In the genomic region with DNA sequence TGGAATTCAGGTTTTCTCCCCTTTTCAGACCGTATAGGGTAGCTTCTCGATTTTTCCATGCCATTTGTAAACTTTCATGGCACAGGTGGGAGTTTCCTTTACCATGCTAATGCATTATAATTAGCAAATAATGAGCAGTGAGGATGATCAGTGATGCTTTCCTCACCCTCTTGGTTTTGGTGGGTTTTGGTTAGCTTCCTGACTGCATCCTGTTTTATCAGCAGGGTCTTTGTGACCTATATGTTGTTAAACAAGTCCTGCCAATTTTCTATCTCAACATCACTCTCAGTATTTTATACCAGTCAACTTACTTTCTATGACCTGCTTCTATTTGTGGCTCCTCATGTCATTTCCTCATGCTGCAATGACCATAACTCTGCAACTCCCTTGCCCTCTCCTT, we compare ENCODE assay signal across 21 cellular contexts.
DNase-seq lines count a peak whose midpoint lies in the region; ATAC-seq and TF ChIP-seq lines count a peak whose summit lies in the region.
"Had no signal": no experiment of that assay in that cellular context is flagged by ENCODE, and none has a peak within 500 bp of the region (broad histone marks: within the 10 kb centered on the region; RNA-seq: fewer than 3 reads in every experiment).

No MANE protein-coding gene starts in this region.

- TF ChIP-seq CTCF in DND-41 (IDR thresholded peaks at IDR 0.05; ENCODE audit: borderline replicate concordance, extremely low read depth, low read length, poor library complexity, severe bottlenecking) (no peak), OCI-LY1 (IDR thresholded peaks at IDR 0.05; ENCODE audit: low read length) (no peak)

- H2AFZ ChIP-seq in DND-41 (ENCODE audit: low read depth, low read length) (peak overlapping the region; percentile 55), OCI-LY1 (ENCODE audit: low read length) (no peak overlapping the region)

- no peaks in the 10 kb centered on the region for H3F3A ChIP-seq in OCI-LY1 (ENCODE audit: insufficient read depth, low read length)

- H3K9ac ChIP-seq in BLaER1 (no peak overlapping the region), DND-41 (ENCODE audit: low read depth, low read length) (peak overlapping the region; percentile 30), OCI-LY1 (ENCODE audit: low read length) (no peak overlapping the region)
- H3K9ac ChIP-seq: BLaER1 treated with 17β-estradiol and CSF1 and Interleukin-3, amounts not matched to agents 10 nM and 100 nM had no signal

- no peaks in the 10 kb centered on the region for H3K9me3 ChIP-seq in BLaER1
- H3K9me3 ChIP-seq in DND-41 (ENCODE audit: insufficient read depth, low read length, severe bottlenecking): peaks cover 8% of the 10 kb centered on the region
- H3K9me3 ChIP-seq in OCI-LY1 (ENCODE audit: low read length): peaks cover 8% of the 10 kb centered on the region; the same call in 1 of the 2 replicates
- H3K9me3 ChIP-seq: BE2C; BLaER1 treated with 17β-estradiol and CSF1 and Interleukin-3, amounts not matched to agents 10 nM and 100 nM had no signal

- peaks cover 11% of the 10 kb centered on the region for H3K4me1 ChIP-seq in BLaER1
- H3K4me1 ChIP-seq in DND-41 (ENCODE audit: insufficient read depth, low read length): peaks cover 35% of the 10 kb centered on the region
- H3K4me1 ChIP-seq in OCI-LY1 (ENCODE audit: insufficient read depth, low read length, severe bottlenecking): peaks cover 13% of the 10 kb centered on the region
- H3K4me1 ChIP-seq: Caco-2 had no signal

- peak; percentile 73 for ATAC-seq in DND-41 (ENCODE audit: insufficient read depth, low read depth)
- ATAC-seq in GM19463 (IDR thresholded peaks at IDR 0.05; ENCODE audit: unreplicated experiment): no peak
- ATAC-seq in GM21619 (IDR thresholded peaks at IDR 0.05; ENCODE audit: unreplicated experiment): no peak
- ATAC-seq in GM19455 (IDR thresholded peaks at IDR 0.05; ENCODE audit: unreplicated experiment): no peak
- no peak for ATAC-seq in natural killer cell treated with Interleukin-12 subunit alpha and Interleukin-12 subunit beta and Interleukin-15 and Interleukin-18, amount 100 ng/mL, for 72 hours
- ATAC-seq: CD8-positive, alpha-beta T cell; GM12878 had no signal

- no peaks in the 10 kb centered on the region for H3K27me3 Mint-ChIP-seq in natural killer cell treated with Interleukin-12 subunit alpha and Interleukin-12 subunit beta and Interleukin-15 and Interleukin-18, amount 100 ng/mL, for 72 hours
- H3K27me3 Mint-ChIP-seq: CD4-positive, alpha-beta T cell had no signal

- no peaks in the 10 kb centered on the region for H3K4me1 Mint-ChIP-seq in natural killer cell treated with Interleukin-12 subunit alpha and Interleukin-12 subunit beta and Interleukin-15 and Interleukin-18, amount 100 ng/mL, for 72 hours (ENCODE audit: low read depth in 2 of 2)

- no peaks in the 10 kb centered on the region for H3K36me3 ChIP-seq in BLaER1
- no peaks in the 10 kb centered on the region for H3K36me3 ChIP-seq in DND-41 (ENCODE audit: insufficient read depth, low read length)
- H3K36me3 ChIP-seq in OCI-LY1 (ENCODE audit: insufficient read depth, low read length): no peaks in the 10 kb centered on the region
- H3K36me3 ChIP-seq: BE2C; BLaER1 treated with 17β-estradiol and CSF1 and Interleukin-3, amounts not matched to agents 10 nM and 100 nM had no signal

- H3K79me2 ChIP-seq in DND-41 (ENCODE audit: insufficient read depth, low read length) (no peaks in the 10 kb centered on the region), OCI-LY1 (ENCODE audit: insufficient read depth, low read length) (no peaks in the 10 kb centered on the region)

- H3K4me3 Mint-ChIP-seq in natural killer cell treated with Interleukin-12 subunit alpha and Interleukin-12 subunit beta and Interleukin-15 and Interleukin-18, amount 100 ng/mL, for 72 hours: no peak overlapping the region
- H3K4me3 Mint-ChIP-seq: CD4-positive, alpha-beta T cell; CD8-positive, alpha-beta T cell had no signal

- no peaks in the 10 kb centered on the region for H3K9me2 ChIP-seq in OCI-LY1 (ENCODE audit: low read depth, low read length)

- H3K36me3 Mint-ChIP-seq in natural killer cell treated with Interleukin-12 subunit alpha and Interleukin-12 subunit beta and Interleukin-15 and Interleukin-18, amount 100 ng/mL, for 72 hours: peaks cover 20% of the 10 kb centered on the region
- H3K36me3 Mint-ChIP-seq: CD8-positive, alpha-beta T cell had no signal

- H3K9me3 Mint-ChIP-seq in natural killer cell treated with Interleukin-12 subunit alpha and Interleukin-12 subunit beta and Interleukin-15 and Interleukin-18, amount 100 ng/mL, for 72 hours: peaks cover 35% of the 10 kb centered on the region

- H3K4me2 ChIP-seq in BLaER1: peak overlapping the region; percentile 4; the same call in 1 of the 2 replicates
- H3K4me2 ChIP-seq in DND-41 (ENCODE audit: insufficient read depth, low read length): peak overlapping the region; percentile 49
- H3K4me2 ChIP-seq in OCI-LY1 (ENCODE audit: low read length): peak overlapping the region; percentile 21; the same call in 1 of the 2 replicates

- peak; percentile 40 for DNase-seq in DND-41
- DNase-seq in Jurkat, Clone E6-1 (ENCODE audit: low read depth, low spot score): peak; percentile 29
- DNase-seq in natural killer cell treated with Interleukin-12 subunit alpha and Interleukin-12 subunit beta and Interleukin-15 and Interleukin-18, amount 100 ng/mL, for 72 hours (ENCODE audit: low spot score): no peak
- DNase-seq: 8988T; ACHN; BE2C; Caco-2; Calu3; CD4-positive, alpha-beta T cell; CD8-positive, alpha-beta T cell; DMS79 treated with DMSO at 0.1 percent for 48 hours; EL; GDM1 had no signal

- H3K27ac ChIP-seq in BLaER1 (no peak overlapping the region), DND-41 (ENCODE audit: low read length) (peak overlapping the region; percentile 73), OCI-LY1 (ENCODE audit: low read depth, low read length, poor library complexity, severe bottlenecking) (peak overlapping the region; percentile 30)
- H3K27ac ChIP-seq: BLaER1 treated with 17β-estradiol and CSF1 and Interleukin-3, amounts not matched to agents 10 nM and 100 nM; C4-2B had no signal

- no peaks in the 10 kb centered on the region for H3K27me3 ChIP-seq in BLaER1
- H3K27me3 ChIP-seq in DND-41 (ENCODE audit: insufficient read depth, low read length, poor library complexity): no peaks in the 10 kb centered on the region
- H3K27me3 ChIP-seq in OCI-LY1 (ENCODE audit: insufficient read depth, low read length): no peaks in the 10 kb centered on the region
- H3K27me3 ChIP-seq: BE2C; BLaER1 treated with 17β-estradiol and CSF1 and Interleukin-3, amounts not matched to agents 10 nM and 100 nM had no signal

- no peak overlapping the region for H3K27ac Mint-ChIP-seq in natural killer cell treated with Interleukin-12 subunit alpha and Interleukin-12 subunit beta and Interleukin-15 and Interleukin-18, amount 100 ng/mL, for 72 hours
- H3K27ac Mint-ChIP-seq: CD4-positive, alpha-beta T cell had no signal

- H4K20me1 ChIP-seq in BLaER1 (no peaks in the 10 kb centered on the region), DND-41 (ENCODE audit: insufficient read depth, low read length) (no peaks in the 10 kb centered on the region), OCI-LY1 (ENCODE audit: insufficient read depth, low read length) (no peaks in the 10 kb centered on the region)
- H4K20me1 ChIP-seq: BLaER1 treated with 17β-estradiol and CSF1 and Interleukin-3, amounts not matched to agents 10 nM and 100 nM had no signal

- H3K4me3 ChIP-seq in BLaER1 (no peak overlapping the region), DND-41 (ENCODE audit: low read depth in 1 of 2, low read length in 2 of 2) (peak overlapping the region in 1 of 2 experiments; percentile 16; a peak in 1 of 4 replicates), OCI-LY1 (ENCODE audit: low read depth, low read length, poor library complexity, severe bottlenecking) (no peak overlapping the region)
- H3K4me3 ChIP-seq in Jurkat, Clone E6-1 (ENCODE audit: low read length): no peak overlapping the region
- H3K4me3 ChIP-seq: BLaER1 treated with 17β-estradiol and CSF1 and Interleukin-3, amounts not matched to agents 10 nM and 100 nM; GM12878 had no signal
